8 cellular contexts compared by ENCODE assay signal in genomic region chr15:49421991-49422390, GRCh38. TPM values are rescaled to one million over a fixed set of nuclear protein-coding genes. Genes with fewer than 3 reads are reported as not detected.
DNase-seq lines count a peak whose midpoint lies in the region; ATAC-seq, FAIRE-seq and TF ChIP-seq lines count a peak whose summit lies in the region.

No MANE protein-coding gene starts in this region.

- TF ChIP-seq POLR2A in right lobe of liver (IDR thresholded peaks at IDR 0.05) = no peak

- H3K9me3 Mint-ChIP-seq in stimulated activated memory B cell treated with anti-CD40 and anti-IgM and Interleukin-4, amounts not matched to agents 10 μg/mL and 1 μg/mL and 100 μg/mL, for 72 hours = no peaks in the 10 kb centered on the region

- peak overlapping the region in 2 of 3 donors; percentile 18 to 20 for H3K4me3 ChIP-seq in right lobe of liver

- no peaks in the 10 kb centered on the region for H3K9me3 ChIP-seq in right lobe of liver

- H3K27ac ChIP-seq in right lobe of liver = no peak overlapping the region

- H3K27ac Mint-ChIP-seq in stimulated activated memory B cell treated with anti-CD40 and anti-IgM and Interleukin-4, amounts not matched to agents 10 μg/mL and 1 μg/mL and 100 μg/mL, for 72 hours = no peak overlapping the region

- peak; percentile 57 to 77 (median 72) for TF ChIP-seq CTCF in right lobe of liver (IDR thresholded peaks at IDR 0.05)

- peak; percentile 57 for DNase-seq in activated CD8-positive, alpha-beta memory T cell treated with anti-CD3 and anti-CD28 coated beads, Interleukin-2, amount 50 U/mL, for 48 hours
- no peak for DNase-seq in activated CD8-positive, alpha-beta memory T cell treated with anti-CD3 and anti-CD28 coated beads, Interleukin-2, amount 50 U/mL, for 4 hours
- DNase-seq in Kasumi-1 (lab: John Stamatoyannopoulos, UW) (peak; percentile 64 to 79), SKM-1 treated with dmso at 0.1 percent for 144 hours (lab: John Stamatoyannopoulos, UW; ENCODE audit: unreplicated experiment) (peak; percentile 42), right lobe of liver (peak in 1 of 3 donors; percentile 27)

- H3K36me3 ChIP-seq in right lobe of liver = no peaks in the 10 kb centered on the region

- peaks cover 7% of the 10 kb centered on the region for H3K27me3 Mint-ChIP-seq in stimulated activated memory B cell treated with anti-CD40 and anti-IgM and Interleukin-4, amounts not matched to agents 10 μg/mL and 1 μg/mL and 100 μg/mL, for 72 hours

- no peaks in the 10 kb centered on the region for H3K4me1 ChIP-seq in right lobe of liver

- WGBS in right lobe of liver (ENCODE audit: insufficient coverage, low coverage, low lambda C conversion rate, missing lambda C conversion rate) = 9% methylated on average over 9 of the region's 9 CpGs

- H3K36me3 Mint-ChIP-seq in stimulated activated memory B cell treated with anti-CD40 and anti-IgM and Interleukin-4, amounts not matched to agents 10 μg/mL and 1 μg/mL and 100 μg/mL, for 72 hours = no peaks in the 10 kb centered on the region

- intact Hi-C loops in right lobe of liver (cut with DNase I) = no loop called here

- ATAC-seq in right lobe of liver (peak; percentile 72 to 92 (median 88)), GM21390 (IDR thresholded peaks at IDR 0.05; ENCODE audit: unreplicated experiment) (no peak)
- no peak for ATAC-seq in stimulated activated memory B cell treated with anti-CD40 and anti-IgM and Interleukin-4, amounts not matched to agents 10 μg/mL and 1 μg/mL and 100 μg/mL, for 72 hours

- FAIRE-seq in colon (lab: Jason Lieb, UNC) = peak; percentile 78

- H3K4me1 Mint-ChIP-seq in stimulated activated memory B cell treated with anti-CD40 and anti-IgM and Interleukin-4, amounts not matched to agents 10 μg/mL and 1 μg/mL and 100 μg/mL, for 72 hours = peaks cover 7% of the 10 kb centered on the region

- peak overlapping the region; percentile 58 for H3K4me3 Mint-ChIP-seq in stimulated activated memory B cell treated with anti-CD40 and anti-IgM and Interleukin-4, amounts not matched to agents 10 μg/mL and 1 μg/mL and 100 μg/mL, for 72 hours

- no peaks in the 10 kb centered on the region for H3K27me3 ChIP-seq in right lobe of liver

RNA-seq across cellular contexts. Expression of gene FGF7, which starts 1.1 kb away (rescaled TPM):
- total RNA-seq in right lobe of liver = 1 to 10 TPM in 1 of 6 experiments, under 1 TPM in 5; 0.09 to 1.0 (median 0.36) TPM

Comparison
In these comparisons a context has a peak if more than half of its experiments do, and no peak if none do; other contexts are left out.
1. ATAC-seq: peak in right lobe of liver (4 of 4); none in stimulated activated memory B cell treated with anti-CD40 and anti-IgM and Interleukin-4, amounts not matched to agents 10 μg/mL and 1 μg/mL and 100 μg/mL, for 72 hours (single experiment) and GM21390 (single experiment).